Comparison of ENCODE assay signal across 15 cellular contexts in genomic region chr2:20619624-20620024, GRCh38. TPM values are rescaled to one million over a fixed set of nuclear protein-coding genes. Genes with fewer than 3 reads are reported as not detected.
A peak's percentile ranks its signal among the peaks of the same experiment; 100 is the strongest.
DNase-seq lines count a peak whose midpoint lies in the region; TF ChIP-seq lines count a peak whose summit lies in the region.
"Had no signal": no experiment of that assay in that cellular context is flagged by ENCODE, and none has a peak within 500 bp of the region (broad histone marks: within the 10 kb centered on the region; RNA-seq: fewer than 3 reads in every experiment).

No MANE protein-coding gene starts in this region.

- CTCF ChIA-PET in A673 (lab: Charles Lee) (no interaction called here), Calu3 (lab: Charles Lee) (no interaction called here)

- H3K27me3 ChIP-seq in Peyer's patch, result no peaks in the 10 kb centered on the region
- no peaks in the 10 kb centered on the region for H3K27me3 ChIP-seq in esophagus muscularis mucosa
- no peaks in the 10 kb centered on the region for H3K27me3 ChIP-seq in stomach
- no peaks in the 10 kb centered on the region for H3K27me3 ChIP-seq in A673 (replicated peaks; ENCODE audit: insufficient read depth, low read depth, low read length, poor library complexity)

- H3K4me3 Mint-ChIP-seq in Calu3 (ENCODE audit: low read depth, unreplicated experiment), result no peak overlapping the region

- H3K9me3 ChIP-seq in Peyer's patch (no peaks in the 10 kb centered on the region), esophagus muscularis mucosa (no peaks in the 10 kb centered on the region), stomach (no peaks in the 10 kb centered on the region), A673 (ENCODE audit: low read depth, low read length, poor library complexity, severe bottlenecking) (no peaks in the 10 kb centered on the region)

- POLR2A ChIA-PET in A673 (lab: Charles Lee; ENCODE audit: low non-redundant PET), result interaction anchor here (1.1 kb wide), 1 partner anchor 172 kb away, joined by 3 read pairs; the partner anchor contains the start of gene RHOB

- H3K36me3 ChIP-seq in Peyer's patch (peaks cover 0 to 39% (median 0%) of the 10 kb centered on the region in 3 donors), esophagus muscularis mucosa (peaks cover 33 to 51% (median 41%) of the 10 kb centered on the region in 4 donors), stomach (peaks cover 33 to 51% (median 50%) of the 10 kb centered on the region in 4 donors), A673 (ENCODE audit: insufficient read depth, low read length, poor library complexity, severe bottlenecking) (no peaks in the 10 kb centered on the region)

- no peak overlapping the region for H3K27ac Mint-ChIP-seq in Calu3 (ENCODE audit: unreplicated experiment)

- H3K9me3 Mint-ChIP-seq in Calu3 (ENCODE audit: low read depth, unreplicated experiment), result no peaks in the 10 kb centered on the region

- intact Hi-C loops in esophagus muscularis mucosa (cut with DNase I) (no loop called here), stomach (cut with DNase I; ENCODE audit: low total_unique reads) (no loop called here), A673 (cut with micrococcal nuclease; ENCODE audit: unreplicated experiment) (no loop called here), Calu3 (cut with micrococcal nuclease; ENCODE audit: unreplicated experiment) (no loop called here)

- no peaks in the 10 kb centered on the region for H3K27me3 Mint-ChIP-seq in Calu3 (ENCODE audit: unreplicated experiment)

- peak in 2 of 3 donors; percentile 40 to 42 for DNase-seq in Peyer's patch
- DNase-seq in esophagus muscularis mucosa (ENCODE audit: extremely low spot score), result no peak
- peak; percentile 76 for DNase-seq in mesenteric fat pad (ENCODE audit: low spot score)
- peak; percentile 25 for DNase-seq in stomach
- no peak for DNase-seq in A673 (ENCODE audit: low spot score)
- DNase-seq in Calu3, result no peak
- no peak for DNase-seq in COLO668 (lab: John Stamatoyannopoulos, UW; ENCODE audit: unreplicated experiment)
- no peak for DNase-seq in ecto neural progenitor cell (ENCODE audit: low spot score)
- DNase-seq: activated CD8-positive, alpha-beta memory T cell treated with anti-CD3 and anti-CD28 coated beads, Interleukin-2, amount 50 U/mL, for 48 hours; amniotic stem cell; C1 segment of cervical spinal cord; HCEC 1CT; NCI-H1694; NCI-H69; stimulated activated CD8-positive, alpha-beta memory T cell treated with anti-CD3 and anti-CD28 coated beads, Interleukin-4, amount 100 ng/mL, for 48 hours had no signal

- TF ChIP-seq EP300 in esophagus muscularis mucosa (IDR thresholded peaks at IDR 0.05), result no peak
- no peak for TF ChIP-seq EP300 in stomach (IDR thresholded peaks at IDR 0.05)

- H3K4me3 ChIP-seq in Peyer's patch, result no peak overlapping the region
- H3K4me3 ChIP-seq in esophagus muscularis mucosa, result no peak overlapping the region
- no peak overlapping the region for H3K4me3 ChIP-seq in stomach
- no peak overlapping the region for H3K4me3 ChIP-seq in A673 (ENCODE audit: low read depth, low read length, poor library complexity, severe bottlenecking)

- TF ChIP-seq POLR2A in Peyer's patch (IDR thresholded peaks at IDR 0.05) (no peak), esophagus muscularis mucosa (IDR thresholded peaks at IDR 0.05; ENCODE audit: low read depth) (no peak), stomach (IDR thresholded peaks at IDR 0.05) (no peak)

- TF ChIP-seq CTCF in Peyer's patch (IDR thresholded peaks at IDR 0.05) (no peak), esophagus muscularis mucosa (IDR thresholded peaks at IDR 0.05) (no peak), stomach (IDR thresholded peaks at IDR 0.05) (no peak), A673 (conservative IDR thresholded peaks at IDR 0.05; ENCODE audit: low read depth, low read length) (no peak), Calu3 (IDR thresholded peaks at IDR 0.05; ENCODE audit: unreplicated experiment) (no peak)

- H3K4me1 ChIP-seq in Peyer's patch, result peaks cover 0 to 47% (median 3%) of the 10 kb centered on the region in 4 donors
- peaks cover 72 to 90% (median 81%) of the 10 kb centered on the region in 4 donors for H3K4me1 ChIP-seq in esophagus muscularis mucosa
- H3K4me1 ChIP-seq in stomach, result peaks cover 52 to 72% (median 61%) of the 10 kb centered on the region in 4 donors
- H3K4me1 ChIP-seq in A673 (ENCODE audit: insufficient read depth, low read length, poor library complexity, severe bottlenecking), result no peaks in the 10 kb centered on the region

- peaks cover 20% of the 10 kb centered on the region for H3K4me1 Mint-ChIP-seq in Calu3 (ENCODE audit: low read depth, unreplicated experiment)

- 63% methylated on average over 8 of the region's 13 CpGs for WGBS in esophagus muscularis mucosa
- 74 to 86% (median 79%) methylated on average over 13 of the region's 13 CpGs for WGBS in stomach, 5 donors

- peaks cover 13% of the 10 kb centered on the region for H3K36me3 Mint-ChIP-seq in Calu3 (ENCODE audit: insufficient read depth, unreplicated experiment)

- peak overlapping the region; percentile 46 to 97 (median 84) for H3K27ac ChIP-seq in Peyer's patch
- peak overlapping the region; percentile 96 to 99 (median 96) for H3K27ac ChIP-seq in esophagus muscularis mucosa (replicated peaks in 1 of 4)
- H3K27ac ChIP-seq in stomach, result peak overlapping the region; percentile 84 to 97 (median 89)
- H3K27ac ChIP-seq in A673 (ENCODE audit: low read depth, low read length, poor library complexity, severe bottlenecking), result no peak overlapping the region

- BruUV-seq in A673 (replicated peaks; lab: Mats Ljungman, UMichigan), result no TSS peak
- BruUV-seq in Calu3 (replicated peaks; lab: Mats Ljungman, UMichigan), result no TSS peak

RNA-seq across cellular contexts. Expression of gene HS1BP3, which starts 31.3 kb away (rescaled TPM):
- total RNA-seq in Peyer's patch (10 to 100 TPM; 33.1 to 63.0 (median 41.0) TPM), esophagus muscularis mucosa (10 to 100 TPM; 42.6 to 95.6 (median 60.0) TPM), mesenteric fat pad (28.8 TPM), stomach (100 to 1,000 TPM in 1 of 5 donors, 10 to 100 TPM in 4; 13.8 to 105 (median 22.5) TPM), A673 (2021) (12.6 and 13.2 TPM in 2 replicates), Calu3 (2022) (26.4 and 28.5 TPM in 2 replicates)
- 10 to 100 TPM; 20.6 to 25.2 (median 24.1) TPM for polyA plus RNA-seq in stomach

RNA-seq across cellular contexts. Expression of gene GDF7, which starts 47.3 kb away (rescaled TPM):
- total RNA-seq in Peyer's patch (1 to 10 TPM in 1 of 4 donors, under 1 TPM in 3; 0.09 to 1.7 (median 0.38) TPM), esophagus muscularis mucosa (10 to 100 TPM in 1 of 4 donors, 1 to 10 TPM in 3; 2.7 to 10.4 (median 7.4) TPM), mesenteric fat pad (1.2 TPM), stomach (1 to 10 TPM in 1 of 5 donors, under 1 TPM in 2, not detected in 2; 0.37 to 1.3 (median 0.45) TPM), A673 (2021) (not detected in 2 replicates), Calu3 (2022) (not detected in 2 replicates)
- under 1 TPM in 2 of 3 donors, not detected in 1; 0.10 to 0.12 TPM for polyA plus RNA-seq in stomach

Comparison
In these comparisons a context has a peak if more than half of its experiments do, and no peak if none do; other contexts are left out.
1. DNase-seq: peak in Peyer's patch (2 of 3), mesenteric fat pad (single experiment) and stomach (single experiment); none in esophagus muscularis mucosa (single experiment), A673 (single experiment), Calu3 (single experiment), COLO668 (single experiment) and ecto neural progenitor cell (single experiment).